In the genomic region with DNA sequence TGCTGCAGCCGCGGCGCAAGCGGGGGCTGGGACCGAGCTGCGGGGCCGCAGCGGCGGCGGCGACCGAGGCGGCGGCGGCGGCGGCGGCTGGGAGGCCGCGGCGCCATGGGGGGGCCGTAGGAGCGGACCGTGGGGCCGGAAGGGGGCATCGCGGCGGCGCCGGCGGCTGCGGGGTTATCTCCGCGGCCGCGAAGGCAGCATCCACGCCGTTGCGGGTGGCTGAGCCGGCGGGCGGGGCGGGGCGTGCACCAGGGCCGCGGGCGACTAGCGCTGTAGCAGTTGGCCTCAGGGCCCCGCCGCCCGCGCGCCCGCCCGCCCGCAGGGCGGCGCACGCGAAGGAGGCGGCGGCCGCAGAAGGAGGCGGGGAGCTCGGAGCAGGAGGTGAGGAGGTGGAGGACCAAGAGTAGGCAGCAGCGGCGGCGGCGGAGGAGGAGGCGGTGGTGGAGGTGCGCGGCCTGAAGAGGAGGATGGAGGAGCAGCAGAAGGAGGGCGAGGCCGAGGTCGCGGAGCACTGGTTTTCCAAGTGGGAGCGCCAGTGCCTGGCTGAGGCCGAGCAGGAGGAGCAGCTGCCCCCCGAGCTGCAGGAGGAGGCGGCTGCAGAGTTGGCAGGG, we compare ENCODE assay signal across 8 cellular contexts.
A peak's percentile ranks its signal among the peaks of the same experiment; 100 is the strongest.
DNase-seq lines count a peak whose midpoint lies in the region; ATAC-seq, FAIRE-seq and TF ChIP-seq lines count a peak whose summit lies in the region.

No MANE protein-coding gene starts in this region.

- H3K36me3 ChIP-seq in spleen (no peaks in the 10 kb centered on the region), WERI-Rb-1 (no peaks in the 10 kb centered on the region)

- peaks cover 0 to 30% (median 14%) of the 10 kb centered on the region in 7 donors for H3K27me3 ChIP-seq in spleen (replicated peaks in 1 of 7)
- H3K27me3 ChIP-seq in WERI-Rb-1 (ENCODE audit: insufficient read depth, low read depth, severe bottlenecking) = peaks cover 48% of the 10 kb centered on the region

- H3K4me1 ChIP-seq in A549 (no peaks in the 10 kb centered on the region), spleen (peaks cover 0 to 8% (median 0%) of the 10 kb centered on the region in 6 donors)

- TF ChIP-seq EP300 in A549 (IDR thresholded peaks at IDR 0.05) = no peak

- TF ChIP-seq CTCF in A549 (IDR thresholded peaks at IDR 0.05) (peak; percentile 14; the same call in 1 of the 3 replicates), spleen (IDR thresholded peaks at IDR 0.05 in 8 of 11, conservative IDR thresholded peaks at IDR 0.05 in 3 of 11) (no peak), WERI-Rb-1 (IDR thresholded peaks at IDR 0.05; ENCODE audit: low read depth, low read length) (no peak)

- TF ChIP-seq RAD21 in A549 (conservative IDR thresholded peaks at IDR 0.05 in 1 of 2, IDR thresholded peaks at IDR 0.05 in 1 of 2) = no peak

- WGBS in A549 (ENCODE audit: missing lambda C conversion rate) = 9% methylated on average over 19 of the region's 80 CpGs
- 1 to 52% (median 20%) methylated on average over 2 to 80 of the region's 80 CpGs for WGBS in spleen, 5 donors

- no peak for FAIRE-seq in A549 (lab: Jason Lieb, UNC)

- CTCF ChIA-PET in A549 (lab: Yijun Ruan, JAX) = interaction anchor here (0.7 to 1.3 kb wide), 6 partner anchors 10 to 516 kb away, joined by 3 to 4 read pairs (median 3); no protein-coding TSS in a partner anchor

- H3K4me2 ChIP-seq in A549 = peak overlapping the region; percentile 99

- intact Hi-C loops in spleen (cut with DNase I; ENCODE audit: low total_unique reads) = no loop called here

- H3K9me3 ChIP-seq in A549 = no peaks in the 10 kb centered on the region
- H3K9me3 ChIP-seq in spleen = no peaks in the 10 kb centered on the region
- no peaks in the 10 kb centered on the region for H3K9me3 ChIP-seq in WERI-Rb-1 (ENCODE audit: severe bottlenecking)

- no peak for TF ChIP-seq POLR2A in A549 (IDR thresholded peaks at IDR 0.05; ENCODE audit: low read length)
- TF ChIP-seq POLR2A in spleen (IDR thresholded peaks at IDR 0.05) = no peak

- DNase-seq in A549 (ENCODE audit: low read depth in 1 of 2, low spot score in 1 of 2) = peak; percentile 1 to 9
- DNase-seq in M059J (ENCODE audit: low read depth) = peak; percentile 12
- DNase-seq in amniotic epithelial cell (ENCODE audit: low read depth) = peak; percentile 1
- peak; percentile 81 for DNase-seq in spleen
- DNase-seq in WERI-Rb-1 = no peak
- DNase-seq in NCI-H2196 (lab: John Stamatoyannopoulos, UW; ENCODE audit: unreplicated experiment) = no peak

- POLR2A ChIA-PET in A549 (lab: Yijun Ruan, JAX) = no interaction called here

- H3K4me3 ChIP-seq in A549 (peak overlapping the region; percentile 66), iPS-11a (ENCODE audit: low read depth, low read length) (peak overlapping the region; percentile 35), spleen (peak overlapping the region in 7 of 8 donors; percentile 15 to 66 (median 28)), WERI-Rb-1 (ENCODE audit: low read depth, low read length) (no peak overlapping the region)

- ATAC-seq in A549 (peak; percentile 89 to 93), GM19395 (IDR thresholded peaks at IDR 0.05; ENCODE audit: unreplicated experiment) (peak; percentile 81)

- H3K27ac ChIP-seq in A549 (peak overlapping the region; percentile 35 to 84; a peak in 4 of 6 replicates), spleen (peak overlapping the region in 2 of 8 donors; percentile 7 to 50), WERI-Rb-1 (no peak overlapping the region)

TF ChIP-seq in A549, 52 proteins besides CTCF, POLR2A, EP300 and RAD21:
- TF ChIP-seq CBX2 (IDR thresholded peaks at IDR 0.05; ENCODE audit: borderline replicate concordance, low read depth) (no peak), NPAS2 (CRISPR knock-in tag; IDR thresholded peaks at IDR 0.05; ENCODE audit: borderline replicate concordance) (no peak), NR3C1 (IDR thresholded peaks at IDR 0.05) (no peak), NFE2L2 (conservative IDR thresholded peaks at IDR 0.05; ENCODE audit: low read length) (no peak), CEBPB (IDR thresholded peaks at IDR 0.05) (no peak), KDM5A (IDR thresholded peaks at IDR 0.05) (no peak), TP53 (CRISPR knock-in tag; IDR thresholded peaks at IDR 0.05) (no peak), ZNF302 (CRISPR knock-in tag; IDR thresholded peaks at IDR 0.05) (no peak), EHMT2 (IDR thresholded peaks at IDR 0.05; ENCODE audit: low read depth) (no peak), HMGXB4 (CRISPR knock-in tag; IDR thresholded peaks at IDR 0.05; ENCODE audit: borderline replicate concordance) (no peak), ELK1 (IDR thresholded peaks at IDR 0.05; ENCODE audit: low read depth, low read length) (no peak), EHF (CRISPR knock-in tag; IDR thresholded peaks at IDR 0.05) (no peak)

Comparison
In these comparisons a context has a peak if more than half of its experiments do, and no peak if none do; other contexts are left out.
1. DNase-seq: peak in A549 (2 of 2), M059J (single experiment), amniotic epithelial cell (single experiment) and spleen (single experiment); none in WERI-Rb-1 (single experiment) and NCI-H2196 (single experiment).